ENCODE assay signal across 1 cellular context in genomic region chr2:237590272-237591020, GRCh38.
TF ChIP-seq lines count a peak whose summit lies in the region.

TSS of gene RAB17 (minus strand) at chr2:237590734. CDS start at chr2:237586154, 4,580 bp downstream.

TF ChIP-seq in HepG2, 621 proteins besides CTCF, POLR2A, EP300 and RAD21 (continued from another document and continues in another):
- TF ChIP-seq ZNF691 (CRISPR knock-in tag; IDR thresholded peaks at IDR 0.05; ENCODE audit: borderline replicate concordance, low read depth) (peak; percentile 86; the same call in 1 of the 2 replicates), LBX2 (CRISPR knock-in tag; IDR thresholded peaks at IDR 0.05; ENCODE audit: borderline replicate concordance) (peak; percentile 54; the same call in 1 of the 2 replicates), ZNF839 (CRISPR knock-in tag; IDR thresholded peaks at IDR 0.05; ENCODE audit: borderline replicate concordance) (peak; percentile 80; the same call in 1 of the 2 replicates), DMTF1 (CRISPR knock-in tag; IDR thresholded peaks at IDR 0.05) (no peak), DR1 (CRISPR knock-in tag; IDR thresholded peaks at IDR 0.05) (peak; percentile 50; the same call in 1 of the 2 replicates), ZNF580 (CRISPR knock-in tag; IDR thresholded peaks at IDR 0.05; ENCODE audit: borderline replicate concordance, low read depth) (peak; percentile 94; the same call in 1 of the 2 replicates), SP140L (CRISPR knock-in tag; IDR thresholded peaks at IDR 0.05; ENCODE audit: borderline replicate concordance) (no peak), ZNF614 (CRISPR knock-in tag; IDR thresholded peaks at IDR 0.05; ENCODE audit: borderline replicate concordance) (peak; percentile 75; the same call in 1 of the 2 replicates), ZNF687 (CRISPR knock-in tag; IDR thresholded peaks at IDR 0.05) (peak; percentile 100), ZNF253 (CRISPR knock-in tag; IDR thresholded peaks at IDR 0.05; ENCODE audit: borderline replicate concordance) (no peak), KDM5A (IDR thresholded peaks at IDR 0.05; ENCODE audit: borderline replicate concordance, low read length) (peak; percentile 36; the same call in 1 of the 2 replicates), FOSL2 (CRISPR knock-in tag; IDR thresholded peaks at IDR 0.05) (peak; percentile 93), ZNF264 (CRISPR knock-in tag; IDR thresholded peaks at IDR 0.05) (peak; percentile 95), USF2 (IDR thresholded peaks at IDR 0.05; ENCODE audit: low read depth, low read length) (peak; percentile 79), USF2 (CRISPR knock-in tag; IDR thresholded peaks at IDR 0.05; ENCODE audit: borderline replicate concordance) (peak; percentile 95), ZNF883 (CRISPR knock-in tag; IDR thresholded peaks at IDR 0.05; ENCODE audit: not compliant biosample characterization) (peak; percentile 87), ZFP37 (CRISPR knock-in tag; IDR thresholded peaks at IDR 0.05; ENCODE audit: borderline replicate concordance) (peak; percentile 86; the same call in 1 of the 2 replicates), SMAD1 (CRISPR knock-in tag; IDR thresholded peaks at IDR 0.05; ENCODE audit: borderline replicate concordance, low read depth) (peak; percentile 96; the same call in 1 of the 2 replicates), SATB2 (CRISPR knock-in tag; IDR thresholded peaks at IDR 0.05) (0 out of 2 replicates have a peak, but pooled peaks have one; percentile 25), SMAD9 (CRISPR knock-in tag; IDR thresholded peaks at IDR 0.05) (no peak), ZNF33A (CRISPR knock-in tag; IDR thresholded peaks at IDR 0.05; ENCODE audit: borderline replicate concordance) (no peak), ZNF670 (CRISPR knock-in tag; IDR thresholded peaks at IDR 0.05; ENCODE audit: borderline replicate concordance) (peak; percentile 95), CREBL2 (CRISPR knock-in tag; IDR thresholded peaks at IDR 0.05; ENCODE audit: borderline replicate concordance) (no peak), ASH2L (IDR thresholded peaks at IDR 0.05; ENCODE audit: insufficient read length, low read depth, low read length) (peak; percentile 61), ZFP36L1 (CRISPR knock-in tag; IDR thresholded peaks at IDR 0.05) (peak; percentile 15; the same call in 1 of the 2 replicates), GFI1 (CRISPR knock-in tag; IDR thresholded peaks at IDR 0.05; ENCODE audit: borderline replicate concordance) (peak; percentile 94), SCMH1 (CRISPR knock-in tag; IDR thresholded peaks at IDR 0.05; ENCODE audit: borderline replicate concordance) (no peak), ZFP36 (IDR thresholded peaks at IDR 0.05; ENCODE audit: borderline replicate concordance, low read depth, low read length, partially characterized antibody) (no peak), KMT2A (CRISPR knock-in tag; IDR thresholded peaks at IDR 0.05) (0 out of 2 replicates have a peak, but pooled peaks have one; percentile 68), CCDC6 (CRISPR knock-in tag; IDR thresholded peaks at IDR 0.05) (peak; percentile 67), AHR (CRISPR knock-in tag; IDR thresholded peaks at IDR 0.05) (no peak), SALL1 (CRISPR knock-in tag; IDR thresholded peaks at IDR 0.05) (peak; percentile 98), ZBTB3 (CRISPR knock-in tag; IDR thresholded peaks at IDR 0.05; ENCODE audit: borderline replicate concordance, low read depth) (no peak; the same call in 1 of the 2 replicates), ZNF572 (CRISPR knock-in tag; IDR thresholded peaks at IDR 0.05) (peak; percentile 82; the same call in 1 of the 2 replicates), ZNF335 (CRISPR knock-in tag; IDR thresholded peaks at IDR 0.05) (no peak; the same call in 1 of the 2 replicates), ZNF678 (CRISPR knock-in tag; IDR thresholded peaks at IDR 0.05) (no peak), ZBTB43 (CRISPR knock-in tag; conservative IDR thresholded peaks at IDR 0.05) (peak; percentile 94), NCOR1 (IDR thresholded peaks at IDR 0.05; ENCODE audit: borderline replicate concordance, low read length) (peak; percentile 99), ZSCAN25 (CRISPR knock-in tag; IDR thresholded peaks at IDR 0.05) (peak; percentile 80), ZNF230 (CRISPR knock-in tag; IDR thresholded peaks at IDR 0.05) (no peak; the same call in 1 of the 2 replicates), AGO1 (IDR thresholded peaks at IDR 0.05; ENCODE audit: low read depth, low read length, poor library complexity, severe bottlenecking) (peak; percentile 71), NFE2 (CRISPR knock-in tag; IDR thresholded peaks at IDR 0.05) (no peak), ZSCAN12 (CRISPR knock-in tag; IDR thresholded peaks at IDR 0.05) (no peak), HOXA5 (CRISPR knock-in tag; IDR thresholded peaks at IDR 0.05) (0 out of 2 replicates have a peak, but pooled peaks have one; percentile 42), KLF15 (CRISPR knock-in tag; IDR thresholded peaks at IDR 0.05; ENCODE audit: borderline replicate concordance) (peak; percentile 88; the same call in 1 of the 2 replicates), ZNF513 (CRISPR knock-in tag; conservative IDR thresholded peaks at IDR 0.05) (no peak), AFF4 (CRISPR knock-in tag; IDR thresholded peaks at IDR 0.05) (no peak; the same call in 1 of the 2 replicates), THAP11 (CRISPR knock-in tag; IDR thresholded peaks at IDR 0.05) (peak; percentile 84), HDAC1 (CRISPR knock-in tag; IDR thresholded peaks at IDR 0.05) (peak; percentile 99)
